Comparison of ENCODE assay signal across 16 cellular contexts in genomic region chr9:27392451-27392850, GRCh38.
"Had no signal": no experiment of that assay in that cellular context is flagged by ENCODE, and none has a peak within 500 bp of the region (broad histone marks: within the 10 kb centered on the region; RNA-seq: fewer than 3 reads in every experiment).

No MANE protein-coding gene starts in this region.

- H3K27ac Mint-ChIP-seq: natural killer cell treated with Interleukin-12 subunit alpha and Interleukin-12 subunit beta and Interleukin-15 and Interleukin-18, amount 100 ng/mL, for 72 hours had no signal

- DNase-seq: effector CD8-positive, alpha-beta T cell; foreskin melanocyte; head of caudate nucleus; hippocampal formation; sigmoid colon; stimulated activated CD4-positive, alpha-beta T cell treated with anti-CD3 and anti-CD28 coated beads, Interleukin-2, amount 100 ng/mL, for 24 hours; stimulated activated CD4-positive, alpha-beta T cell treated with anti-CD3 and anti-CD28 coated beads, Interleukin-4, amount 100 ng/mL, for 4 hours; stimulated activated naive CD4-positive, alpha-beta T cell; stomach; substantia nigra; trophoblast cell had no signal

- ATAC-seq: natural killer cell treated with Interleukin-12 subunit alpha and Interleukin-12 subunit beta and Interleukin-15 and Interleukin-18, amount 100 ng/mL, for 72 hours had no signal

- H3K9me3 ChIP-seq: neutrophil, right atrium auricular region, sigmoid colon, stomach had no signal

- H3K4me3 ChIP-seq: coronary artery, right atrium auricular region, sigmoid colon, skin epidermis, stomach had no signal

- H3K36me3 ChIP-seq: neutrophil, right atrium auricular region, sigmoid colon, stomach had no signal

- H3K27me3 ChIP-seq: neutrophil, right atrium auricular region, sigmoid colon, stomach had no signal

- H3K27ac ChIP-seq: coronary artery, neutrophil, right atrium auricular region, sigmoid colon, skin epidermis had no signal

- H3K4me3 Mint-ChIP-seq: natural killer cell treated with Interleukin-12 subunit alpha and Interleukin-12 subunit beta and Interleukin-15 and Interleukin-18, amount 100 ng/mL, for 72 hours had no signal

- H3K36me3 Mint-ChIP-seq: natural killer cell treated with Interleukin-12 subunit alpha and Interleukin-12 subunit beta and Interleukin-15 and Interleukin-18, amount 100 ng/mL, for 72 hours had no signal
